Comparison of ENCODE assay signal across 1 cellular context in the genomic region with DNA sequence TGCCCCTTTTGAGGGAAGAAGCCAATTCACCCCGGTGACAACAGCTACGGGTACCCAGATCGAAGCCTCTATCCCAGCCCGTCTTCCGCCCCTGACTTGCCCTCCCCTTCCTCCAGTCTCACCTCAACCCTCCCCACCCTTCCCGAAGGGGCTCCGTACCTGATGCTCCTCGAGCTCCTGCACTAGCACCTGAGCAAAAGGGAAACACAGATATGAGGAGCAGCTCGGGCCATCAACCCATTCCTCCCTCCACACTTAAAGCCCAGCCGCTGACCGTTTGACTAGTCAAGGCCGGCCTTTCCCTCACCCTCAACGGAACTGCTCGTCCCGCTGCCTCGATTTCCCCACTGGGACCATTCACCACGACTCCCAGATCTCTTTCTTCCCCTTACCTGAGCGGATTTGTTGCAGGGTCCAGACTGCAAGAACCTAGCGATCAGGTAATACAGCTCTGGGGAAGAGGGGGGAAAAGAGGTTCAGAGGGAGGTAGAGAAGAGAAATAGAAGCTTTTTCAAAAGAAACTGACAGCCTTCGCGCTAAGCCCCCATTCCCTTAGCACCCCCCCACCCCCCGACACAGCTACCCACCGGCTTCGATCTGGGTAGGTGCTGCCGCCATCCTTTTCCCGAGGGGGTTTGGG.
TF ChIP-seq lines count a peak whose summit lies in the region.

No MANE protein-coding gene starts in this region.

TF ChIP-seq in GM23338, 12 proteins besides CTCF, POLR2A, EP300 and RAD21 (continued from another document):
- TF ChIP-seq, protein P1, sequence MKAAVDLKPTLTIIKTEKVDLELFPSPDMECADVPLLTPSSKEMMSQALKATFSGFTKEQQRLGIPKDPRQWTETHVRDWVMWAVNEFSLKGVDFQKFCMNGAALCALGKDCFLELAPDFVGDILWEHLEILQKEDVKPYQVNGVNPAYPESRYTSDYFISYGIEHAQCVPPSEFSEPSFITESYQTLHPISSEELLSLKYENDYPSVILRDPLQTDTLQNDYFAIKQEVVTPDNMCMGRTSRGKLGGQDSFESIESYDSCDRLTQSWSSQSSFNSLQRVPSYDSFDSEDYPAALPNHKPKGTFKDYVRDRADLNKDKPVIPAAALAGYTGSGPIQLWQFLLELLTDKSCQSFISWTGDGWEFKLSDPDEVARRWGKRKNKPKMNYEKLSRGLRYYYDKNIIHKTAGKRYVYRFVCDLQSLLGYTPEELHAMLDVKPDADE (IDR thresholded peaks at IDR 0.05) = no peak
